ENCODE assay signal across 8 cellular contexts in genomic region chr19:15629003-15629880, GRCh38. TPM values are rescaled to one million over a fixed set of nuclear protein-coding genes. Genes with fewer than 3 reads are reported as not detected.
A peak's percentile ranks its signal among the peaks of the same experiment; 100 is the strongest.
DNase-seq lines count a peak whose midpoint lies in the region; ATAC-seq and TF ChIP-seq lines count a peak whose summit lies in the region.

No MANE protein-coding gene starts in this region.

- H3K27me3 ChIP-seq in GM23248 (replicated peaks; ENCODE audit: insufficient read depth) = no peaks in the 10 kb centered on the region
- H3K27me3 ChIP-seq in effector memory CD4-positive, alpha-beta T cell (replicated peaks; ENCODE audit: control insufficient read depth, insufficient read depth, low read length, poor library complexity, severe bottlenecking) = no peaks in the 10 kb centered on the region

- H3K27ac Mint-ChIP-seq in activated CD8-positive, alpha-beta T cell treated with anti-CD3 and anti-CD28 coated beads for 36 hours = no peak overlapping the region
- H3K27ac Mint-ChIP-seq in memory B cell = no peak overlapping the region

- H3K36me3 Mint-ChIP-seq in activated CD8-positive, alpha-beta T cell treated with anti-CD3 and anti-CD28 coated beads for 36 hours (ENCODE audit: low read depth) = no peaks in the 10 kb centered on the region
- H3K36me3 Mint-ChIP-seq in memory B cell = no peaks in the 10 kb centered on the region

- 0 to 1% methylated on average over 25 of the region's 25 CpGs for WGBS in GM23248 (ENCODE audit: low coverage in 1 of 2, low lambda C conversion rate in 2 of 2, missing lambda C conversion rate in 2 of 2), 2 experiments

- H3K4me3 Mint-ChIP-seq in activated CD8-positive, alpha-beta T cell treated with anti-CD3 and anti-CD28 coated beads for 36 hours = no peak overlapping the region
- no peak overlapping the region for H3K4me3 Mint-ChIP-seq in memory B cell

- no peaks in the 10 kb centered on the region for H3K9me3 ChIP-seq in GM23248 (ENCODE audit: low read depth)
- no peaks in the 10 kb centered on the region for H3K9me3 ChIP-seq in effector memory CD4-positive, alpha-beta T cell (ENCODE audit: control insufficient read depth, low read length)

- peak; percentile 95 for TF ChIP-seq CTCF in AG09309 (IDR thresholded peaks at IDR 0.05; ENCODE audit: control insufficient read depth, insufficient read depth, low read depth, low read length, missing control alignments)
- TF ChIP-seq CTCF in activated CD8-positive, alpha-beta T cell treated with anti-CD3 and anti-CD28 coated beads for 36 hours (IDR thresholded peaks at IDR 0.05) = peak; percentile 90

- H3F3A ChIP-seq in GM23248 (ENCODE audit: insufficient read depth) = no peaks in the 10 kb centered on the region

- H3K9me2 ChIP-seq in GM23248 (ENCODE audit: insufficient read depth) = no peaks in the 10 kb centered on the region

- no peak overlapping the region for H2AFZ ChIP-seq in GM23248

- no peaks in the 10 kb centered on the region for H3K36me3 ChIP-seq in GM23248 (ENCODE audit: low read depth)
- H3K36me3 ChIP-seq in effector memory CD4-positive, alpha-beta T cell (ENCODE audit: control insufficient read depth, insufficient read depth, low read length) = no peaks in the 10 kb centered on the region

- ATAC-seq in activated CD8-positive, alpha-beta T cell treated with anti-CD3 and anti-CD28 coated beads for 36 hours = peak; percentile 90
- peak; percentile 94 for ATAC-seq in memory B cell (ENCODE audit: low read depth)
- no peak for ATAC-seq in HG03439 (IDR thresholded peaks at IDR 0.05; ENCODE audit: unreplicated experiment)

- no peak overlapping the region for H3K27ac ChIP-seq in GM23248
- H3K27ac ChIP-seq in effector memory CD4-positive, alpha-beta T cell (ENCODE audit: insufficient read depth, low read length, poor library complexity, severe bottlenecking) = no peak overlapping the region

- no peak overlapping the region for H3K9ac ChIP-seq in GM23248

- no peaks in the 10 kb centered on the region for H3K79me2 ChIP-seq in GM23248 (ENCODE audit: insufficient read depth)

- intact Hi-C loops in activated CD8-positive, alpha-beta T cell treated with anti-CD3 and anti-CD28 coated beads for 36 hours (cut with micrococcal nuclease) = no loop called here

- H3K4me3 ChIP-seq in AG09309 (ENCODE audit: control insufficient read depth, low read depth, low read length) = no peak overlapping the region
- no peak overlapping the region for H3K4me3 ChIP-seq in GM23248
- H3K4me3 ChIP-seq in effector memory CD4-positive, alpha-beta T cell (ENCODE audit: insufficient read depth, low read depth, low read length, poor library complexity, severe bottlenecking) = no peak overlapping the region

- peaks cover 13% of the 10 kb centered on the region for H3K27me3 Mint-ChIP-seq in activated CD8-positive, alpha-beta T cell treated with anti-CD3 and anti-CD28 coated beads for 36 hours
- peaks cover 5% of the 10 kb centered on the region for H3K27me3 Mint-ChIP-seq in memory B cell

- CTCF ChIA-PET in activated CD8-positive, alpha-beta T cell treated with anti-CD3 and anti-CD28 coated beads for 36 hours (lab: Charles Lee) = interaction anchor here (0.6 to 1.7 kb wide), 26 partner anchors 9 to 556 kb away, joined by 3 to 8 read pairs (median 3); partner anchors contain the start of genes FAM32A and HSH2D

- in situ Hi-C loops in GM23248 (cut with MboI) = loop anchor here (25.0 kb wide), 2 partner anchors 558 to 758 kb away; partner anchors contain the start of genes AP1M1 and FAM32A

- POLR2A ChIA-PET in activated CD8-positive, alpha-beta T cell treated with anti-CD3 and anti-CD28 coated beads for 36 hours (lab: Charles Lee) = interaction anchor here (0.6 kb wide), 1 partner anchor 480 kb away, joined by 3 read pairs; no protein-coding TSS in a partner anchor

- peaks cover 2% of the 10 kb centered on the region for H3K4me1 Mint-ChIP-seq in activated CD8-positive, alpha-beta T cell treated with anti-CD3 and anti-CD28 coated beads for 36 hours (ENCODE audit: low read depth)
- H3K4me1 Mint-ChIP-seq in memory B cell = peaks cover 5% of the 10 kb centered on the region

- DNase-seq in AG09309 (ENCODE audit: low read depth) (peak; percentile 1), GM23248 (peak; percentile 69), NCI-H82 treated with DMSO at 0.1 percent for 48 hours (lab: John Stamatoyannopoulos, UW; ENCODE audit: unreplicated experiment) (peak; percentile 6), memory B cell (ENCODE audit: low spot score in 2 of 2) (peak; percentile 88 to 90)
- DNase-seq in activated CD8-positive, alpha-beta T cell treated with anti-CD3 and anti-CD28 coated beads for 36 hours = peak; percentile 91
- DNase-seq in effector memory CD4-positive, alpha-beta T cell = peak; percentile 64 to 83 (median 79)
- DNase-seq in stimulated activated CD8-positive, alpha-beta memory T cell treated with anti-CD3 and anti-CD28 coated beads, Interleukin-15, amount 100 ng/mL, for 48 hours (ENCODE audit: low read depth in 2 of 2) = peak; percentile 68 to 69

- no peak overlapping the region for H3K4me2 ChIP-seq in GM23248 (ENCODE audit: unreplicated experiment)

- H4K20me1 ChIP-seq in GM23248 (ENCODE audit: insufficient read depth) = no peaks in the 10 kb centered on the region

- H3K9me3 Mint-ChIP-seq in activated CD8-positive, alpha-beta T cell treated with anti-CD3 and anti-CD28 coated beads for 36 hours = no peaks in the 10 kb centered on the region
- no peaks in the 10 kb centered on the region for H3K9me3 Mint-ChIP-seq in memory B cell

- H3K4me1 ChIP-seq in GM23248 (ENCODE audit: insufficient read depth) = no peaks in the 10 kb centered on the region
- H3K4me1 ChIP-seq in effector memory CD4-positive, alpha-beta T cell (ENCODE audit: control insufficient read depth, insufficient read depth, low read length, poor library complexity, severe bottlenecking) = peaks cover 3% of the 10 kb centered on the region

RNA-seq across cellular contexts. Expression of gene CYP4F3, which starts 11.5 kb away (rescaled TPM):
- not detected in 2 replicates for total RNA-seq in GM23248 (2014; rRNA removed; shearing (Covaris generic))
- not detected in 2 replicates for polyA plus RNA-seq in GM23248 (2016; fragmentation: Nextera tagmentation; extraction: Ambion mirVana)
- total RNA-seq in activated CD8-positive, alpha-beta T cell treated with anti-CD3 and anti-CD28 coated beads for 36 hours = under 1 TPM; 0.16 TPM

RNA-seq across cellular contexts. Expression of gene CYP4F8, which starts 14.2 kb away (rescaled TPM):
- not detected in 2 replicates for total RNA-seq in GM23248 (2014; rRNA removed; shearing (Covaris generic))
- polyA plus RNA-seq in GM23248 (2016; fragmentation: Nextera tagmentation; extraction: Ambion mirVana) = not detected in 2 replicates
- total RNA-seq in activated CD8-positive, alpha-beta T cell treated with anti-CD3 and anti-CD28 coated beads for 36 hours = not detected

RNA-seq across cellular contexts. Expression of gene CYP4F12, which starts 43.6 kb away (rescaled TPM):
- not detected in 2 replicates for total RNA-seq in GM23248 (2014; rRNA removed; shearing (Covaris generic))
- not detected in 2 replicates for polyA plus RNA-seq in GM23248 (2016; fragmentation: Nextera tagmentation; extraction: Ambion mirVana)
- total RNA-seq in activated CD8-positive, alpha-beta T cell treated with anti-CD3 and anti-CD28 coated beads for 36 hours = not detected

Comparison
In these comparisons a context has a peak if more than half of its experiments do, and no peak if none do; other contexts are left out.
1. DNase-seq: peak in every context shown above with its lines; median percentile 91 in activated CD8-positive, alpha-beta T cell treated with anti-CD3 and anti-CD28 coated beads for 36 hours; 89 in memory B cell; 79 in effector memory CD4-positive, alpha-beta T cell; 69 in GM23248; 68 in stimulated activated CD8-positive, alpha-beta memory T cell treated with anti-CD3 and anti-CD28 coated beads, Interleukin-15, amount 100 ng/mL, for 48 hours; 6 in NCI-H82 treated with DMSO at 0.1 percent for 48 hours; 1 in AG09309.